22 cellular contexts compared by ENCODE assay signal in the genomic region with DNA sequence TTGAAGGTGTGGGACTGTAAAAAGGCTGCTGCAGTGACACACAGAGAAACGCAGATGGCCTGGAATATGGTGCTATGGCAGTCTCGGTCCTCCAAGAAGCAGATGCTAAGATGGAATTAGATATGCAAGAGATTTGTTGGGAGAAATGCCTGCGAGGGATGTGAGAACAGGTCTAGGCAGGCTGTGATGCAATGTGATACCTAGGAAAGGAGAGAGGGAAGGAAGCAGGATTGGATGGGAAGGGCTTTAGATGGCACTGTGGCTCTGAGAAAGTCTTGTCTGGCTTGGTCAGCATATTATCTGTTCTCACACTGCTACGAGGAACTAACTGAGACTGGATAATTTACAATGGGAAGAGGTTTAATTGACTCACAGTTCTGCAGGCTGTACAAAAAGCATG.
"Had no signal": no experiment of that assay in that cellular context is flagged by ENCODE, and none has a peak within 500 bp of the region (broad histone marks: within the 10 kb centered on the region; RNA-seq: fewer than 3 reads in every experiment).

No MANE protein-coding gene starts in this region.

- H3K36me3 ChIP-seq: spleen, suprapubic skin, transverse colon had no signal

- DNase-seq: activated CD4-positive, alpha-beta T cell treated with anti-CD3 and anti-CD28 coated beads for 48 hours; activated CD4-positive, alpha-beta T cell treated with anti-CD3 and anti-CD28 coated beads, Interleukin-2, amount 50 U/mL, for 48 hours; activated CD8-positive, alpha-beta memory T cell treated with anti-CD3 and anti-CD28 coated beads for 24 hours; activated effector memory CD4-positive, alpha-beta T cell treated with Interleukin-2 at 50 U/mL for 16 hours; activated naive CD4-positive, alpha-beta T cell treated with Interleukin-2 at 50 U/mL for 16 hours; anterior cingulate cortex; effector CD8-positive, alpha-beta T cell; erythroblast; head of caudate nucleus; hippocampal formation; immature natural killer cell; kidney; left colon; naive thymus-derived CD8-positive, alpha-beta T cell; posterior cingulate gyrus; right cardiac atrium; spleen; stimulated activated naive CD4-positive, alpha-beta T cell; transverse colon had no signal

- H3K4me3 ChIP-seq: spleen, suprapubic skin, transverse colon had no signal

- H3K27me3 ChIP-seq: spleen, transverse colon had no signal

- FAIRE-seq: colon, kidney had no signal

- H3K27ac ChIP-seq: spleen, suprapubic skin, transverse colon, VCaP had no signal

- H3K4me1 ChIP-seq: spleen, suprapubic skin, transverse colon had no signal
